ENCODE assay signal across 20 cellular contexts in genomic region chr1:18546026-18546425, GRCh38.
"Had no signal": no experiment of that assay in that cellular context is flagged by ENCODE, and none has a peak within 500 bp of the region (broad histone marks: within the 10 kb centered on the region; RNA-seq: fewer than 3 reads in every experiment).

No MANE protein-coding gene starts in this region.

- H3K9me3 ChIP-seq: right lobe of liver, testis had no signal

- H3K4me1 Mint-ChIP-seq: stimulated activated naive B cell treated with anti-CD40 and anti-IgM and Interleukin-4, amounts not matched to agents 10 μg/mL and 1 μg/mL and 100 μg/mL, for 72 hours; stimulated activated naive CD8-positive, alpha-beta T cell treated with anti-CD3 and anti-CD28 coated beads, Interleukin-15, amount 100 ng/mL, for 72 hours had no signal

- FAIRE-seq: kidney, urothelium cell line had no signal

- H3K4me3 ChIP-seq: dorsolateral prefrontal cortex, hepatocyte, psoas muscle, right lobe of liver, testis, tibial nerve had no signal

- H3K4me1 ChIP-seq: psoas muscle, right lobe of liver, testis, tibial nerve had no signal

- H3K9me3 Mint-ChIP-seq: nephron; stimulated activated naive CD8-positive, alpha-beta T cell treated with anti-CD3 and anti-CD28 coated beads, Interleukin-15, amount 100 ng/mL, for 72 hours had no signal

- H3K36me3 ChIP-seq: right lobe of liver, tibial nerve had no signal

- DNase-seq: cortex of kidney; effector CD8-positive, alpha-beta T cell; foreskin melanocyte; head of caudate nucleus; kidney; left cardiac atrium; mammary epithelial cell; psoas muscle; retina; right lobe of liver; stimulated activated CD4-positive, alpha-beta T cell treated with anti-CD3 and anti-CD28 coated beads, Interleukin-2, amount 100 ng/mL, for 24 hours; stimulated activated CD4-positive, alpha-beta T cell treated with anti-CD3 and anti-CD28 coated beads, Interleukin-4, amount 100 ng/mL, for 4 hours; stimulated activated naive B cell treated with anti-CD40 and anti-IgM and Interleukin-4, amounts not matched to agents 10 μg/mL and 1 μg/mL and 100 μg/mL, for 72 hours; stimulated activated naive CD8-positive, alpha-beta T cell treated with anti-CD3 and anti-CD28 coated beads, Interleukin-15, amount 100 ng/mL, for 72 hours; testis had no signal

- H3K4me3 Mint-ChIP-seq: nephron; stimulated activated naive B cell treated with anti-CD40 and anti-IgM and Interleukin-4, amounts not matched to agents 10 μg/mL and 1 μg/mL and 100 μg/mL, for 72 hours; stimulated activated naive CD8-positive, alpha-beta T cell treated with anti-CD3 and anti-CD28 coated beads, Interleukin-15, amount 100 ng/mL, for 72 hours had no signal

- ATAC-seq: left cardiac atrium; psoas muscle; right lobe of liver; stimulated activated naive B cell treated with anti-CD40 and anti-IgM and Interleukin-4, amounts not matched to agents 10 μg/mL and 1 μg/mL and 100 μg/mL, for 72 hours; stimulated activated naive CD8-positive, alpha-beta T cell treated with anti-CD3 and anti-CD28 coated beads, Interleukin-15, amount 100 ng/mL, for 72 hours had no signal

- H3K36me3 Mint-ChIP-seq: stimulated activated naive B cell treated with anti-CD40 and anti-IgM and Interleukin-4, amounts not matched to agents 10 μg/mL and 1 μg/mL and 100 μg/mL, for 72 hours had no signal

- H3K27ac Mint-ChIP-seq: nephron; stimulated activated naive B cell treated with anti-CD40 and anti-IgM and Interleukin-4, amounts not matched to agents 10 μg/mL and 1 μg/mL and 100 μg/mL, for 72 hours; stimulated activated naive CD8-positive, alpha-beta T cell treated with anti-CD3 and anti-CD28 coated beads, Interleukin-15, amount 100 ng/mL, for 72 hours had no signal
